In the genomic region with DNA sequence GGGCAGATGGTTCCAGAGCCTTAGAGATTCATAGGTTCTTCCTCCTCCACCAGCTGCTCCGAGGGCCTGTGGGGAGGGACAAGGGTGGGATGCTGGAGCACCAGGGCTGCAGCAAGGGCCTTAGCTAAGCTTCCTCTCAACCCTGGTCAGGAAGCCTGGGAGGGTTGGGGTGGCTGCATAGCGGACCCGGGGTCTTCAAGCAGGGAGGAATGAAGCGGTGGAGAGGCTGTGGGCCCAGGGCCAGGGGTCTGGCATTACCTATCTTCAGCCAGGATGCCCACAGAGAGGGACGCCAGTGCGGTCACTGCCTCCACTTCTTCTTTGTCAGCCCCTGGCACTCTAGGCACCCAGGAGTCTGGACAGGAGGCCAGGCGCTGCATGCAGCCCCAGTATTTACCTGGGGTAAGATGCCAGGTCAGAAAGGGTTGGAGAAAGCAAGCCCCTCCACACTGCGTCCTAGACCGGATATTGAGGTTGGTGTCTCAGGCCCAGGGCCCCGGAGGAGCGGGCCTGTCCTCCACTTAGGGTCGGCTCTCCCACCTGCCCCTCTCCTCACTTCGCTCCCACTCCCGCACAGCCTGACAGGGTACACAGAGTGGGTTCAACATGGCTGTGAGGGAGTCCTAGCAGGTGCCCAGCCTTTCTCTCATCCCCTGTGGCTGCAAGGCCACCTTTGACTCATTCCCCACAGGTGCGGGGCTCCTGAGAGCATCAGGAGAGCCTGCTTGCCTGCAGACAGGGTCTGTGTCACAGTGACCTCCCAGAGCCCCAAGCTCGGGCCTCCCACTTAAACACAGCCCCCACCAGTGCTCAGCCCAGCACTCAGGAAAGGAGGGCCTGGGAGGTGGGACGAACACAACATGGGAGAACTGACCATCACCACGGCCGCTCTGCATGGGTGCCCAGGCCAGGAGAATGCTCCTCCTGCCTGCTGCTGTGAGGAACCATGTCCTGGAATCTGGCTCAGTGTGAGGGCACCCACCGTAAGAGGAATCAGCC, we compare ENCODE assay signal across 1 cellular context.
TF ChIP-seq lines count a peak whose summit lies in the region.

No MANE protein-coding gene starts in this region.

TF ChIP-seq in H1, 55 proteins besides CTCF, POLR2A, EP300 and RAD21:
- no peak for TF ChIP-seq KDM1A (IDR thresholded peaks at IDR 0.05; ENCODE audit: borderline replicate concordance, low read length)
- no peak for TF ChIP-seq CEBPB (IDR thresholded peaks at IDR 0.05; ENCODE audit: low read depth, low read length)
- no peak for TF ChIP-seq BACH1 (IDR thresholded peaks at IDR 0.05; ENCODE audit: low read length)
- TF ChIP-seq MAFK (IDR thresholded peaks at IDR 0.05; ENCODE audit: low read depth, low read length), result no peak
- no peak for TF ChIP-seq NANOG (IDR thresholded peaks at IDR 0.05; ENCODE audit: insufficient read depth, low read depth, low read length, poor library complexity, severe bottlenecking)
- TF ChIP-seq EGR1 (IDR thresholded peaks at IDR 0.05; ENCODE audit: borderline replicate concordance, low read depth, low read length), result no peak
- TF ChIP-seq, protein P1, sequence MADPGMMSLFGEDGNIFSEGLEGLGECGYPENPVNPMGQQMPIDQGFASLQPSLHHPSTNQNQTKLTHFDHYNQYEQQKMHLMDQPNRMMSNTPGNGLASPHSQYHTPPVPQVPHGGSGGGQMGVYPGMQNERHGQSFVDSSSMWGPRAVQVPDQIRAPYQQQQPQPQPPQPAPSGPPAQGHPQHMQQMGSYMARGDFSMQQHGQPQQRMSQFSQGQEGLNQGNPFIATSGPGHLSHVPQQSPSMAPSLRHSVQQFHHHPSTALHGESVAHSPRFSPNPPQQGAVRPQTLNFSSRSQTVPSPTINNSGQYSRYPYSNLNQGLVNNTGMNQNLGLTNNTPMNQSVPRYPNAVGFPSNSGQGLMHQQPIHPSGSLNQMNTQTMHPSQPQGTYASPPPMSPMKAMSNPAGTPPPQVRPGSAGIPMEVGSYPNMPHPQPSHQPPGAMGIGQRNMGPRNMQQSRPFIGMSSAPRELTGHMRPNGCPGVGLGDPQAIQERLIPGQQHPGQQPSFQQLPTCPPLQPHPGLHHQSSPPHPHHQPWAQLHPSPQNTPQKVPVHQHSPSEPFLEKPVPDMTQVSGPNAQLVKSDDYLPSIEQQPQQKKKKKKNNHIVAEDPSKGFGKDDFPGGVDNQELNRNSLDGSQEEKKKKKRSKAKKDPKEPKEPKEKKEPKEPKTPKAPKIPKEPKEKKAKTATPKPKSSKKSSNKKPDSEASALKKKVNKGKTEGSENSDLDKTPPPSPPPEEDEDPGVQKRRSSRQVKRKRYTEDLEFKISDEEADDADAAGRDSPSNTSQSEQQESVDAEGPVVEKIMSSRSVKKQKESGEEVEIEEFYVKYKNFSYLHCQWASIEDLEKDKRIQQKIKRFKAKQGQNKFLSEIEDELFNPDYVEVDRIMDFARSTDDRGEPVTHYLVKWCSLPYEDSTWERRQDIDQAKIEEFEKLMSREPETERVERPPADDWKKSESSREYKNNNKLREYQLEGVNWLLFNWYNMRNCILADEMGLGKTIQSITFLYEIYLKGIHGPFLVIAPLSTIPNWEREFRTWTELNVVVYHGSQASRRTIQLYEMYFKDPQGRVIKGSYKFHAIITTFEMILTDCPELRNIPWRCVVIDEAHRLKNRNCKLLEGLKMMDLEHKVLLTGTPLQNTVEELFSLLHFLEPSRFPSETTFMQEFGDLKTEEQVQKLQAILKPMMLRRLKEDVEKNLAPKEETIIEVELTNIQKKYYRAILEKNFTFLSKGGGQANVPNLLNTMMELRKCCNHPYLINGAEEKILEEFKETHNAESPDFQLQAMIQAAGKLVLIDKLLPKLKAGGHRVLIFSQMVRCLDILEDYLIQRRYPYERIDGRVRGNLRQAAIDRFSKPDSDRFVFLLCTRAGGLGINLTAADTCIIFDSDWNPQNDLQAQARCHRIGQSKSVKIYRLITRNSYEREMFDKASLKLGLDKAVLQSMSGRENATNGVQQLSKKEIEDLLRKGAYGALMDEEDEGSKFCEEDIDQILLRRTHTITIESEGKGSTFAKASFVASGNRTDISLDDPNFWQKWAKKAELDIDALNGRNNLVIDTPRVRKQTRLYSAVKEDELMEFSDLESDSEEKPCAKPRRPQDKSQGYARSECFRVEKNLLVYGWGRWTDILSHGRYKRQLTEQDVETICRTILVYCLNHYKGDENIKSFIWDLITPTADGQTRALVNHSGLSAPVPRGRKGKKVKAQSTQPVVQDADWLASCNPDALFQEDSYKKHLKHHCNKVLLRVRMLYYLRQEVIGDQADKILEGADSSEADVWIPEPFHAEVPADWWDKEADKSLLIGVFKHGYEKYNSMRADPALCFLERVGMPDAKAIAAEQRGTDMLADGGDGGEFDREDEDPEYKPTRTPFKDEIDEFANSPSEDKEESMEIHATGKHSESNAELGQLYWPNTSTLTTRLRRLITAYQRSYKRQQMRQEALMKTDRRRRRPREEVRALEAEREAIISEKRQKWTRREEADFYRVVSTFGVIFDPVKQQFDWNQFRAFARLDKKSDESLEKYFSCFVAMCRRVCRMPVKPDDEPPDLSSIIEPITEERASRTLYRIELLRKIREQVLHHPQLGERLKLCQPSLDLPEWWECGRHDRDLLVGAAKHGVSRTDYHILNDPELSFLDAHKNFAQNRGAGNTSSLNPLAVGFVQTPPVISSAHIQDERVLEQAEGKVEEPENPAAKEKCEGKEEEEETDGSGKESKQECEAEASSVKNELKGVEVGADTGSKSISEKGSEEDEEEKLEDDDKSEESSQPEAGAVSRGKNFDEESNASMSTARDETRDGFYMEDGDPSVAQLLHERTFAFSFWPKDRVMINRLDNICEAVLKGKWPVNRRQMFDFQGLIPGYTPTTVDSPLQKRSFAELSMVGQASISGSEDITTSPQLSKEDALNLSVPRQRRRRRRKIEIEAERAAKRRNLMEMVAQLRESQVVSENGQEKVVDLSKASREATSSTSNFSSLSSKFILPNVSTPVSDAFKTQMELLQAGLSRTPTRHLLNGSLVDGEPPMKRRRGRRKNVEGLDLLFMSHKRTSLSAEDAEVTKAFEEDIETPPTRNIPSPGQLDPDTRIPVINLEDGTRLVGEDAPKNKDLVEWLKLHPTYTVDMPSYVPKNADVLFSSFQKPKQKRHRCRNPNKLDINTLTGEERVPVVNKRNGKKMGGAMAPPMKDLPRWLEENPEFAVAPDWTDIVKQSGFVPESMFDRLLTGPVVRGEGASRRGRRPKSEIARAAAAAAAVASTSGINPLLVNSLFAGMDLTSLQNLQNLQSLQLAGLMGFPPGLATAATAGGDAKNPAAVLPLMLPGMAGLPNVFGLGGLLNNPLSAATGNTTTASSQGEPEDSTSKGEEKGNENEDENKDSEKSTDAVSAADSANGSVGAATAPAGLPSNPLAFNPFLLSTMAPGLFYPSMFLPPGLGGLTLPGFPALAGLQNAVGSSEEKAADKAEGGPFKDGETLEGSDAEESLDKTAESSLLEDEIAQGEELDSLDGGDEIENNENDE (IDR thresholded peaks at IDR 0.05; ENCODE audit: insufficient replicate concordance, low read length), result no peak
- TF ChIP-seq BCL11A (IDR thresholded peaks at IDR 0.05; ENCODE audit: low read depth in 2 of 2, low read length in 2 of 2), result no peak
- no peak for TF ChIP-seq HDAC6 (IDR thresholded peaks at IDR 0.05; ENCODE audit: low read depth, low read length)
- TF ChIP-seq, protein P2, sequence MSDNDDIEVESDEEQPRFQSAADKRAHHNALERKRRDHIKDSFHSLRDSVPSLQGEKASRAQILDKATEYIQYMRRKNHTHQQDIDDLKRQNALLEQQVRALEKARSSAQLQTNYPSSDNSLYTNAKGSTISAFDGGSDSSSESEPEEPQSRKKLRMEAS (IDR thresholded peaks at IDR 0.05), result no peak
- TF ChIP-seq JUND (IDR thresholded peaks at IDR 0.05; ENCODE audit: low read length), result no peak
- no peak for TF ChIP-seq SP2 (IDR thresholded peaks at IDR 0.05; ENCODE audit: low read length)
